In genomic region chr1:113676524-113676923, GRCh38 we compare ENCODE assay signal across 19 cellular contexts.
DNase-seq lines count a peak whose midpoint lies in the region; ATAC-seq, FAIRE-seq and TF ChIP-seq lines count a peak whose summit lies in the region.
"Had no signal": no experiment of that assay in that cellular context is flagged by ENCODE, and none has a peak within 500 bp of the region (broad histone marks: within the 10 kb centered on the region; RNA-seq: fewer than 3 reads in every experiment).

No MANE protein-coding gene starts in this region.

- H3K4me2 ChIP-seq in mammary epithelial cell (ENCODE audit: insufficient read depth, low read depth, low read length) (no peak overlapping the region), K562 (ENCODE audit: insufficient read depth, low read length) (no peak overlapping the region; the same call in 1 of the 2 replicates), mesenchymal stem cell (ENCODE audit: low read length, poor library complexity, severe bottlenecking) (no peak overlapping the region)

- H3K36me3 ChIP-seq in mammary epithelial cell (ENCODE audit: insufficient read depth, low read length) (no peaks in the 10 kb centered on the region), K562 (ENCODE audit: control insufficient read depth, insufficient read depth, low read length) (no peaks in the 10 kb centered on the region), mesenchymal stem cell (ENCODE audit: control insufficient read depth in 1 of 2, insufficient read depth in 2 of 2, low read depth in 1 of 2, low read length in 2 of 2) (peaks cover 0 to 21% of the 10 kb centered on the region in 2 experiments)
- H3K36me3 ChIP-seq: HAP-1 had no signal

- in situ Hi-C loops in mammary epithelial cell (cut with MboI; ENCODE audit: low sequenced_read_pairs in 2 of 2) = loop anchor here in 1 of 2 donors (10.0 kb wide), 1 partner anchor 532 kb away; no protein-coding TSS in a partner anchor
- in situ Hi-C loops in K562 (cut with MboI) = loop anchor here (5.0 kb wide), 1 partner anchor 534 kb away; no protein-coding TSS in a partner anchor

- H3K4ac ChIP-seq in mesenchymal stem cell (ENCODE audit: low read depth in 1 of 2, low read length in 2 of 2) = no peak overlapping the region

- H2BK5ac ChIP-seq in mesenchymal stem cell (ENCODE audit: low read depth, low read length, poor library complexity, severe bottlenecking) = no peak overlapping the region

- no peaks in the 10 kb centered on the region for H3K4me1 ChIP-seq in mammary epithelial cell (ENCODE audit: insufficient read depth, low read length)
- peaks cover 0 to 28% of the 10 kb centered on the region in 2 experiments; a peak in 4 of 5 replicates for H3K4me1 ChIP-seq in K562 (replicated peaks in 1 of 2; ENCODE audit: control insufficient read depth in 2 of 2, insufficient read depth in 2 of 2, low read length in 2 of 2)
- H3K4me1 ChIP-seq in mesenchymal stem cell (ENCODE audit: control insufficient read depth, insufficient read depth, low read depth, low read length) = peaks cover 2% of the 10 kb centered on the region
- H3K4me1 ChIP-seq: HAP-1 had no signal

- CTCF ChIA-PET in MCF 10A (lab: Yijun Ruan, JAX) = interaction anchor here (0.5 to 12.5 kb wide), 10 partner anchors 10 to 604 kb away, joined by 3 to 153 read pairs (median 3); partner anchors contain the start of gene LRIG2
- CTCF ChIA-PET in mammary epithelial cell (lab: Charles Lee; ENCODE audit: low non-redundant PET) = interaction anchor here (0.7 to 1.1 kb wide), 2 partner anchors 224 to 535 kb away, joined by 4 read pairs; no protein-coding TSS in a partner anchor
- CTCF ChIA-PET in K562 (lab: Yijun Ruan, JAX; ENCODE audit: low intra/inter-chr PET ratio) = interaction anchor here (1.4 to 2.9 kb wide), 2 partner anchors 535 to 961 kb away, joined by 6 to 25 read pairs; partner anchors contain the start of gene PPM1J

- WGBS in mammary epithelial cell (ENCODE audit: low coverage, missing lambda C conversion rate) = 96% methylated on average over 3 of the region's 5 CpGs
- 1% methylated on average over 5 of the region's 5 CpGs for WGBS in K562 (ENCODE audit: insufficient coverage, low coverage, missing lambda C conversion rate)
- WGBS in mesenchymal stem cell = 97% methylated on average over 5 of the region's 5 CpGs

- H3K79me2 ChIP-seq in mammary epithelial cell (ENCODE audit: insufficient read depth, low read length) (no peaks in the 10 kb centered on the region), K562 (ENCODE audit: control insufficient read depth, insufficient read depth, low read length) (no peaks in the 10 kb centered on the region)

- no peaks in the 10 kb centered on the region for H3K9me3 Mint-ChIP-seq in MCF 10A (ENCODE audit: unreplicated experiment)
- H3K9me3 Mint-ChIP-seq: CD4-positive, alpha-beta memory T cell; HFFc6 had no signal

- H3K27me3 ChIP-seq in mammary epithelial cell (ENCODE audit: insufficient read depth, low read length) (no peaks in the 10 kb centered on the region), K562 (ENCODE audit: control insufficient read depth in 2 of 2, insufficient read depth in 2 of 2, low read length in 2 of 2) (no peaks in the 10 kb centered on the region), mesenchymal stem cell (ENCODE audit: control insufficient read depth in 1 of 2, insufficient read depth in 1 of 2, low read length in 2 of 2) (no peaks in the 10 kb centered on the region)

- TF ChIP-seq RAD21 in K562 (CRISPR knock-in tag; conservative IDR thresholded peaks at IDR 0.05 in 1 of 2, IDR thresholded peaks at IDR 0.05 in 1 of 2) = no peak

- H3K9ac ChIP-seq in mammary epithelial cell (ENCODE audit: insufficient read depth, low read length) (no peak overlapping the region), K562 (ENCODE audit: insufficient read depth in 1 of 2, low read depth in 2 of 2, low read length in 2 of 2) (no peak overlapping the region), mesenchymal stem cell (ENCODE audit: low read length) (no peak overlapping the region)

- H3K18ac ChIP-seq in mesenchymal stem cell (ENCODE audit: low read depth in 1 of 2, low read length in 2 of 2) = no peak overlapping the region

- no peak overlapping the region for H2BK120ac ChIP-seq in mesenchymal stem cell (ENCODE audit: low read depth, low read length)

- H2AFZ ChIP-seq in mammary epithelial cell (ENCODE audit: low read depth, low read length) = no peak overlapping the region
- no peak overlapping the region for H2AFZ ChIP-seq in K562 (ENCODE audit: low read depth, low read length)
- H2AFZ ChIP-seq in mesenchymal stem cell (ENCODE audit: low read depth, low read length) = no peak overlapping the region

- intact Hi-C loops in MCF 10A (cut with micrococcal nuclease) = no loop called here
- intact Hi-C loops in mammary epithelial cell (cut with micrococcal nuclease) = loop anchor here (5.0 kb wide), 3 partner anchors 349 to 959 kb away; partner anchors contain the start of genes LRIG2 and PPM1J
- intact Hi-C loops in K562 (cut with micrococcal nuclease) = loop anchor here (5.0 kb wide), 5 partner anchors 136 to 959 kb away; partner anchors contain the start of genes MAGI3, PPM1J and RSBN1

- no peak overlapping the region for H3K23ac ChIP-seq in mesenchymal stem cell (ENCODE audit: low read length in 2 of 2)

- no peak overlapping the region for H3K14ac ChIP-seq in mesenchymal stem cell (ENCODE audit: low read length in 2 of 2)

- no peak overlapping the region for H4K8ac ChIP-seq in mesenchymal stem cell (ENCODE audit: low read length)

- no peaks in the 10 kb centered on the region for H3K79me1 ChIP-seq in mesenchymal stem cell (replicated peaks; ENCODE audit: low read length, poor library complexity, severe bottlenecking)

- no peak overlapping the region for H3K4me3 ChIP-seq in mammary epithelial cell (replicated peaks in 1 of 3; ENCODE audit: insufficient read depth in 1 of 3, low read depth in 2 of 3, low read length in 3 of 3)
- H3K4me3 ChIP-seq in K562 = no peak overlapping the region
- H3K4me3 ChIP-seq in mesenchymal stem cell (ENCODE audit: insufficient read depth in 1 of 2, low read depth in 1 of 2, low read length in 2 of 2) = no peak overlapping the region
- H3K4me3 ChIP-seq: A549, HAP-1 had no signal

- no peak overlapping the region for H3K27ac ChIP-seq in mammary epithelial cell (ENCODE audit: insufficient read depth, low read depth, low read length)
- no peak overlapping the region for H3K27ac ChIP-seq in K562 (ENCODE audit: extremely low read depth, low read depth, low read length)
- H3K27ac ChIP-seq in mesenchymal stem cell (ENCODE audit: low read length, poor library complexity, severe bottlenecking) = no peak overlapping the region

- POLR2A ChIA-PET in MCF 10A (lab: Yijun Ruan, JAX) = interaction anchor here (0.7 to 2.3 kb wide), 3 partner anchors 224 to 461 kb away, joined by 3 to 8 read pairs (median 4); no protein-coding TSS in a partner anchor
- POLR2A ChIA-PET in K562 (lab: Yijun Ruan, JAX) = interaction anchor here (0.6 to 2.7 kb wide), 4 partner anchors 9 to 538 kb away, joined by 3 to 12 read pairs (median 3); no protein-coding TSS in a partner anchor

- FAIRE-seq in K562 (lab: Jason Lieb, UNC) = no peak
- FAIRE-seq: A549, G401.6, GM12892 had no signal

- no peak overlapping the region for H2BK12ac ChIP-seq in mesenchymal stem cell (ENCODE audit: low read length in 2 of 2)

- peaks cover 16% of the 10 kb centered on the region for H3K4me1 Mint-ChIP-seq in MCF 10A (ENCODE audit: insufficient read depth, unreplicated experiment)

- peaks cover 28% of the 10 kb centered on the region for H3K36me3 Mint-ChIP-seq in MCF 10A (ENCODE audit: insufficient read depth, unreplicated experiment)
- H3K36me3 Mint-ChIP-seq: CD4-positive, alpha-beta memory T cell had no signal

- no peak overlapping the region for H4K91ac ChIP-seq in mesenchymal stem cell (ENCODE audit: low read length)

- DNase-seq in MCF 10A (ENCODE audit: unreplicated experiment) (no peak), mammary epithelial cell (no peak), OCI-M1 (lab: John Stamatoyannopoulos, UW) (peak; percentile 41), K562 (ENCODE audit: extremely low read depth in 1 of 4, low spot score in 3 of 4) (peak; percentile 37 to 73 (median 67)), AML-193 (lab: John Stamatoyannopoulos, UW) (no peak), mesenchymal stem cell (no peak), epidermal melanocyte (ENCODE audit: insufficient read length, low spot score) (no peak)
- DNase-seq: 8988T; ACHN; C1 segment of cervical spinal cord; CD4-positive, alpha-beta memory T cell; COR-L47; DND-41; GOT3; HFFc6 had no signal

- no peak overlapping the region for H3K4me3 Mint-ChIP-seq in MCF 10A (ENCODE audit: unreplicated experiment)
- H3K4me3 Mint-ChIP-seq: CD4-positive, alpha-beta memory T cell; HFFc6 had no signal

- ATAC-seq in K562 = peak; percentile 50

- H3K27me3 Mint-ChIP-seq in MCF 10A (ENCODE audit: insufficient read depth, unreplicated experiment) = no peaks in the 10 kb centered on the region
- H3K27me3 Mint-ChIP-seq: CD4-positive, alpha-beta memory T cell had no signal

- no peaks in the 10 kb centered on the region for H3K9me1 ChIP-seq in K562 (ENCODE audit: control insufficient read depth, insufficient read depth, low read length)

- dilution Hi-C loops in mammary epithelial cell (cut with HindIII; ENCODE audit: low sequenced_read_pairs) = no loop called here

- TF ChIP-seq CTCF in MCF 10A (IDR thresholded peaks at IDR 0.05; ENCODE audit: unreplicated experiment) (no peak), mammary epithelial cell (conservative IDR thresholded peaks at IDR 0.05 in 1 of 2, IDR thresholded peaks at IDR 0.05 in 1 of 2; ENCODE audit: extremely low read depth in 1 of 2, insufficient read depth in 1 of 2, low read depth in 1 of 2, low read length in 2 of 2) (no peak), K562 (IDR thresholded peaks at IDR 0.05 in 2 of 3, conservative IDR thresholded peaks at IDR 0.05 in 1 of 3; ENCODE audit: insufficient read depth in 2 of 3, low read depth in 1 of 3, low read length in 3 of 3) (no peak)

- TF ChIP-seq EP300 in K562 (IDR thresholded peaks at IDR 0.05; ENCODE audit: low read length) = peak; percentile 75

- no peak for TF ChIP-seq POLR2A in K562 (conservative IDR thresholded peaks at IDR 0.05)

- no peak overlapping the region for H2AK5ac ChIP-seq in mesenchymal stem cell (ENCODE audit: low read length, severe bottlenecking)

- no peaks in the 10 kb centered on the region for H4K20me1 ChIP-seq in mammary epithelial cell (ENCODE audit: insufficient read depth, low read length)
- H4K20me1 ChIP-seq in K562 (replicated peaks; ENCODE audit: control insufficient read depth, insufficient read depth, low read length) = no peaks in the 10 kb centered on the region

- peak overlapping the region; percentile 58 for H3K27ac Mint-ChIP-seq in MCF 10A (ENCODE audit: low read depth, unreplicated experiment)
- H3K27ac Mint-ChIP-seq: HFFc6 had no signal

- H3K9me3 ChIP-seq in mammary epithelial cell (replicated peaks; ENCODE audit: insufficient read depth, low read length) = no peaks in the 10 kb centered on the region
- H3K9me3 ChIP-seq in K562 (replicated peaks; ENCODE audit: control insufficient read depth, insufficient read depth, low read depth, low read length) = no peaks in the 10 kb centered on the region
- H3K9me3 ChIP-seq in mesenchymal stem cell (ENCODE audit: control insufficient read depth, low read length) = no peaks in the 10 kb centered on the region
- H3K9me3 ChIP-seq: A549, HAP-1 had no signal

- no TSS peak for BruUV-seq in MCF 10A (replicated peaks; lab: Mats Ljungman, UMichigan)
- no TSS peak for BruUV-seq in mammary epithelial cell (replicated peaks; lab: Mats Ljungman, UMichigan)
- BruUV-seq in K562 (replicated peaks; lab: Mats Ljungman, UMichigan) = no TSS peak

- no peak overlapping the region for H2BK15ac ChIP-seq in mesenchymal stem cell (ENCODE audit: low read depth, poor library complexity, severe bottlenecking)

Comparison
In these comparisons a context has a peak if more than half of its experiments do, and no peak if none do; other contexts are left out.
1. DNase-seq: peak in OCI-M1 (single experiment) and K562 (4 of 4); none in MCF 10A (single experiment), mammary epithelial cell (single experiment), AML-193 (0 of 2), mesenchymal stem cell (single experiment) and epidermal melanocyte (single experiment).